ENCODE assay signal across 1 cellular context in the genomic region with DNA sequence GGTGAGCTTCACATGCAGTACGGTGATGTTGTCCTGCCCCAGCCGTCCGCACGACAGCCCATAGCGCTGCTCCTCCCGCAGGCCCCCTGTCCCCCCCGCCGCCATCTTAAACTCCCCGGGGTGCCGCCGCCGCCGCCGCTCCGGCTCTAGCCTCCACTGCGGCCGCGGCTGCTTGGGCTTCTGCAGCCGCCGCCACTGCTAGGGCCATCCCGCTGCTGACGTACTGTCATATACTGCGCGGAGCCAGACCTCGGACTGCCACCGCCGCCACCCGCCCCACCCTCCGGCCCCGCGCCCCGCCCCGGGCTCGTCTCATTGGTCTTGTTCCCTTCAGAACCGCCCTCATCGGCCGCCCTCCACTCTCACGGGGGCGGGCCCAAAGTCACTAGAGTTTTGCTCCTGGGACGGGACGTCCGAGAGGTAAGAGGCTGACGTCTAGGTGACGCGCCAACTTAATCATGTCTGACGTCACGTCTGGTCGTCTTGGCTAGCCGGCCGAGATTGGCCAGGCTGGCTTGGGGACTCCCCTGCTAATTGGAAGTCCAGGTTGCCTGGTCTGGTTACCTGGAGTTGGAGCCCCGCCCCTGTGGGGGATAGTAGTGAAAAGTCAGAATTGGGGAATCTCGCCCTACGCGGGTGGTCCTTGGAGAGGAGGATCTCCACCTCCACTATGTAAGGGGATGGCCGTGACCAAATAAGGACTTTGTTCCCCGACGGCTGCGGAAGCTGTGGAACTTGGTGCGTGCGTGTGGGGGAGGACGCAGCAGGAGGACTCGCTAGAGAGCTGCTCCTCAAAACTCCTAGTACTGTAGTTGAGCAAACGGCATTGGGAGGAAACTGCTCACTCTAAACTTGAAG.
A peak's percentile ranks its signal among the peaks of the same experiment; 100 is the strongest.
TF ChIP-seq lines count a peak whose summit lies in the region.

A gene (minus strand): TSS at position 235 of the 858 bp plus-strand sequence. CDS start 130 bp downstream, at position 105.

TF ChIP-seq in HepG2, 621 proteins besides CTCF, POLR2A, EP300 and RAD21 (continued from another document and continues in another):
- TF ChIP-seq, protein P1, sequence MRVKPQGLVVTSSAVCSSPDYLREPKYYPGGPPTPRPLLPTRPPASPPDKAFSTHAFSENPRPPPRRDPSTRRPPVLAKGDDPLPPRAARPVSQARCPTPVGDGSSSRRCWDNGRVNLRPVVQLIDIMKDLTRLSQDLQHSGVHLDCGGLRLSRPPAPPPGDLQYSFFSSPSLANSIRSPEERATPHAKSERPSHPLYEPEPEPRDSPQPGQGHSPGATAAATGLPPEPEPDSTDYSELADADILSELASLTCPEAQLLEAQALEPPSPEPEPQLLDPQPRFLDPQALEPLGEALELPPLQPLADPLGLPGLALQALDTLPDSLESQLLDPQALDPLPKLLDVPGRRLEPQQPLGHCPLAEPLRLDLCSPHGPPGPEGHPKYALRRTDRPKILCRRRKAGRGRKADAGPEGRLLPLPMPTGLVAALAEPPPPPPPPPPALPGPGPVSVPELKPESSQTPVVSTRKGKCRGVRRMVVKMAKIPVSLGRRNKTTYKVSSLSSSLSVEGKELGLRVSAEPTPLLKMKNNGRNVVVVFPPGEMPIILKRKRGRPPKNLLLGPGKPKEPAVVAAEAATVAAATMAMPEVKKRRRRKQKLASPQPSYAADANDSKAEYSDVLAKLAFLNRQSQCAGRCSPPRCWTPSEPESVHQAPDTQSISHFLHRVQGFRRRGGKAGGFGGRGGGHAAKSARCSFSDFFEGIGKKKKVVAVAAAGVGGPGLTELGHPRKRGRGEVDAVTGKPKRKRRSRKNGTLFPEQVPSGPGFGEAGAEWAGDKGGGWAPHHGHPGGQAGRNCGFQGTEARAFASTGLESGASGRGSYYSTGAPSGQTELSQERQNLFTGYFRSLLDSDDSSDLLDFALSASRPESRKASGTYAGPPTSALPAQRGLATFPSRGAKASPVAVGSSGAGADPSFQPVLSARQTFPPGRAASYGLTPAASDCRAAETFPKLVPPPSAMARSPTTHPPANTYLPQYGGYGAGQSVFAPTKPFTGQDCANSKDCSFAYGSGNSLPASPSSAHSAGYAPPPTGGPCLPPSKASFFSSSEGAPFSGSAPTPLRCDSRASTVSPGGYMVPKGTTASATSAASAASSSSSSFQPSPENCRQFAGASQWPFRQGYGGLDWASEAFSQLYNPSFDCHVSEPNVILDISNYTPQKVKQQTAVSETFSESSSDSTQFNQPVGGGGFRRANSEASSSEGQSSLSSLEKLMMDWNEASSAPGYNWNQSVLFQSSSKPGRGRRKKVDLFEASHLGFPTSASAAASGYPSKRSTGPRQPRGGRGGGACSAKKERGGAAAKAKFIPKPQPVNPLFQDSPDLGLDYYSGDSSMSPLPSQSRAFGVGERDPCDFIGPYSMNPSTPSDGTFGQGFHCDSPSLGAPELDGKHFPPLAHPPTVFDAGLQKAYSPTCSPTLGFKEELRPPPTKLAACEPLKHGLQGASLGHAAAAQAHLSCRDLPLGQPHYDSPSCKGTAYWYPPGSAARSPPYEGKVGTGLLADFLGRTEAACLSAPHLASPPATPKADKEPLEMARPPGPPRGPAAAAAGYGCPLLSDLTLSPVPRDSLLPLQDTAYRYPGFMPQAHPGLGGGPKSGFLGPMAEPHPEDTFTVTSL (CRISPR knock-in tag; IDR thresholded peaks at IDR 0.05; ENCODE audit: borderline replicate concordance), result no peak; the same call in 1 of the 2 replicates
- peak; percentile 15; the same call in 1 of the 2 replicates for TF ChIP-seq STAG1 (CRISPR knock-in tag; IDR thresholded peaks at IDR 0.05)
- TF ChIP-seq ATF1 (CRISPR knock-in tag; IDR thresholded peaks at IDR 0.05), result peak; percentile 96
- TF ChIP-seq, protein P2, sequence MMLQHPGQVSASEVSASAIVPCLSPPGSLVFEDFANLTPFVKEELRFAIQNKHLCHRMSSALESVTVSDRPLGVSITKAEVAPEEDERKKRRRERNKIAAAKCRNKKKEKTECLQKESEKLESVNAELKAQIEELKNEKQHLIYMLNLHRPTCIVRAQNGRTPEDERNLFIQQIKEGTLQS (CRISPR knock-in tag; IDR thresholded peaks at IDR 0.05), result peak; percentile 38; the same call in 1 of the 2 replicates
- TF ChIP-seq RXRB (CRISPR knock-in tag; IDR thresholded peaks at IDR 0.05; ENCODE audit: borderline replicate concordance), result no peak; the same call in 1 of the 2 replicates
- TF ChIP-seq ZNF563 (CRISPR knock-in tag; IDR thresholded peaks at IDR 0.05), result 0 out of 2 replicates have a peak, but pooled peaks have one; percentile 18
- TF ChIP-seq, protein P3, sequence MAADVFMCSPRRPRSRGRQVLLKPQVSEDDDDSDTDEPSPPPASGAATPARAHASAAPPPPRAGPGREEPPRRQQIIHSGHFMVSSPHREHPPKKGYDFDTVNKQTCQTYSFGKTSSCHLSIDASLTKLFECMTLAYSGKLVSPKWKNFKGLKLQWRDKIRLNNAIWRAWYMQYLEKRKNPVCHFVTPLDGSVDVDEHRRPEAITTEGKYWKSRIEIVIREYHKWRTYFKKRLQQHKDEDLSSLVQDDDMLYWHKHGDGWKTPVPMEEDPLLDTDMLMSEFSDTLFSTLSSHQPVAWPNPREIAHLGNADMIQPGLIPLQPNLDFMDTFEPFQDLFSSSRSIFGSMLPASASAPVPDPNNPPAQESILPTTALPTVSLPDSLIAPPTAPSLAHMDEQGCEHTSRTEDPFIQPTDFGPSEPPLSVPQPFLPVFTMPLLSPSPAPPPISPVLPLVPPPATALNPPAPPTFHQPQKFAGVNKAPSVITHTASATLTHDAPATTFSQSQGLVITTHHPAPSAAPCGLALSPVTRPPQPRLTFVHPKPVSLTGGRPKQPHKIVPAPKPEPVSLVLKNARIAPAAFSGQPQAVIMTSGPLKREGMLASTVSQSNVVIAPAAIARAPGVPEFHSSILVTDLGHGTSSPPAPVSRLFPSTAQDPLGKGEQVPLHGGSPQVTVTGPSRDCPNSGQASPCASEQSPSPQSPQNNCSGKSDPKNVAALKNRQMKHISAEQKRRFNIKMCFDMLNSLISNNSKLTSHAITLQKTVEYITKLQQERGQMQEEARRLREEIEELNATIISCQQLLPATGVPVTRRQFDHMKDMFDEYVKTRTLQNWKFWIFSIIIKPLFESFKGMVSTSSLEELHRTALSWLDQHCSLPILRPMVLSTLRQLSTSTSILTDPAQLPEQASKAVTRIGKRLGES (CRISPR knock-in tag; IDR thresholded peaks at IDR 0.05; ENCODE audit: borderline replicate concordance), result no peak
- TF ChIP-seq ZFAT (CRISPR knock-in tag; conservative IDR thresholded peaks at IDR 0.05), result no peak
- no peak for TF ChIP-seq ZNF292 (CRISPR knock-in tag; IDR thresholded peaks at IDR 0.05; ENCODE audit: borderline replicate concordance, low read depth)
- no peak for TF ChIP-seq TCF12 (IDR thresholded peaks at IDR 0.05)
- no peak; the same call in 1 of the 2 replicates for TF ChIP-seq TCF12 (CRISPR knock-in tag; IDR thresholded peaks at IDR 0.05)
- peak; percentile 98 for TF ChIP-seq MIXL1 (CRISPR knock-in tag; IDR thresholded peaks at IDR 0.05)
- no peak for TF ChIP-seq FOXK2 (IDR thresholded peaks at IDR 0.05)
- TF ChIP-seq, protein P4, sequence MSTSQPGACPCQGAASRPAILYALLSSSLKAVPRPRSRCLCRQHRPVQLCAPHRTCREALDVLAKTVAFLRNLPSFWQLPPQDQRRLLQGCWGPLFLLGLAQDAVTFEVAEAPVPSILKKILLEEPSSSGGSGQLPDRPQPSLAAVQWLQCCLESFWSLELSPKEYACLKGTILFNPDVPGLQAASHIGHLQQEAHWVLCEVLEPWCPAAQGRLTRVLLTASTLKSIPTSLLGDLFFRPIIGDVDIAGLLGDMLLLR (CRISPR knock-in tag; IDR thresholded peaks at IDR 0.05), result no peak; the same call in 1 of the 2 replicates
- TF ChIP-seq, protein P5, sequence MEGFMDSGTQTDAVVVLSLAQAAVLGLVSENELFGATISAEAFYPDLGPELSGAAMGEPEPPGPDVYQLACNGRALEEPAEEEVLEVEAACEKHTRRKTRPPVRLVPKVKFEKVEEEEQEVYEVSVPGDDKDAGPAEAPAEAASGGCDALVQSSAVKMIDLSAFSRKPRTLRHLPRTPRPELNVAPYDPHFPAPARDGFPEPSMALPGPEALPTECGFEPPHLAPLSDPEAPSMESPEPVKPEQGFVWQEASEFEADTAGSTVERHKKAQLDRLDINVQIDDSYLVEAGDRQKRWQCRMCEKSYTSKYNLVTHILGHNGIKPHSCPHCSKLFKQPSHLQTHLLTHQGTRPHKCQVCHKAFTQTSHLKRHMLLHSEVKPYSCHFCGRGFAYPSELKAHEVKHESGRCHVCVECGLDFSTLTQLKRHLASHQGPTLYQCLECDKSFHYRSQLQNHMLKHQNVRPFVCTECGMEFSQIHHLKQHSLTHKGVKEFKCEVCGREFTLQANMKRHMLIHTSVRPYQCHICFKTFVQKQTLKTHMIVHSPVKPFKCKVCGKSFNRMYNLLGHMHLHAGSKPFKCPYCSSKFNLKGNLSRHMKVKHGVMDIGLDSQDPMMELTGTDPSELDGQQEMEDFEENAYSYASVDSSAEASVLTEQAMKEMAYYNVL (CRISPR knock-in tag; IDR thresholded peaks at IDR 0.05; ENCODE audit: borderline replicate concordance), result peak; percentile 55; the same call in 1 of the 2 replicates
- TF ChIP-seq, protein P6, sequence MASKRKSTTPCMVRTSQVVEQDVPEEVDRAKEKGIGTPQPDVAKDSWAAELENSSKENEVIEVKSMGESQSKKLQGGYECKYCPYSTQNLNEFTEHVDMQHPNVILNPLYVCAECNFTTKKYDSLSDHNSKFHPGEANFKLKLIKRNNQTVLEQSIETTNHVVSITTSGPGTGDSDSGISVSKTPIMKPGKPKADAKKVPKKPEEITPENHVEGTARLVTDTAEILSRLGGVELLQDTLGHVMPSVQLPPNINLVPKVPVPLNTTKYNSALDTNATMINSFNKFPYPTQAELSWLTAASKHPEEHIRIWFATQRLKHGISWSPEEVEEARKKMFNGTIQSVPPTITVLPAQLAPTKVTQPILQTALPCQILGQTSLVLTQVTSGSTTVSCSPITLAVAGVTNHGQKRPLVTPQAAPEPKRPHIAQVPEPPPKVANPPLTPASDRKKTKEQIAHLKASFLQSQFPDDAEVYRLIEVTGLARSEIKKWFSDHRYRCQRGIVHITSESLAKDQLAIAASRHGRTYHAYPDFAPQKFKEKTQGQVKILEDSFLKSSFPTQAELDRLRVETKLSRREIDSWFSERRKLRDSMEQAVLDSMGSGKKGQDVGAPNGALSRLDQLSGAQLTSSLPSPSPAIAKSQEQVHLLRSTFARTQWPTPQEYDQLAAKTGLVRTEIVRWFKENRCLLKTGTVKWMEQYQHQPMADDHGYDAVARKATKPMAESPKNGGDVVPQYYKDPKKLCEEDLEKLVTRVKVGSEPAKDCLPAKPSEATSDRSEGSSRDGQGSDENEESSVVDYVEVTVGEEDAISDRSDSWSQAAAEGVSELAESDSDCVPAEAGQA (IDR thresholded peaks at IDR 0.05; ENCODE audit: low read depth), result peak; percentile 99
- TF ChIP-seq, protein P6 (CRISPR knock-in tag; IDR thresholded peaks at IDR 0.05; ENCODE audit: borderline replicate concordance), result no peak
- TF ChIP-seq NR2F2 (IDR thresholded peaks at IDR 0.05; ENCODE audit: borderline replicate concordance, low read depth), result peak; percentile 29; the same call in 1 of the 2 replicates
- TF ChIP-seq FIP1L1 (IDR thresholded peaks at IDR 0.05; ENCODE audit: borderline replicate concordance, insufficient read depth, low read depth, low read length), result 0 out of 2 replicates have a peak, but pooled peaks have one; percentile 41
- TF ChIP-seq ZNF431 (CRISPR knock-in tag; IDR thresholded peaks at IDR 0.05; ENCODE audit: borderline replicate concordance, low read depth), result 0 out of 2 replicates have a peak, but pooled peaks have one; percentile 47
- 0 out of 2 replicates have a peak, but pooled peaks have one; percentile 30 for TF ChIP-seq ZNF451 (CRISPR knock-in tag; IDR thresholded peaks at IDR 0.05)
- TF ChIP-seq ZNF549 (CRISPR knock-in tag; IDR thresholded peaks at IDR 0.05), result no peak
- peak; percentile 85 for TF ChIP-seq PITX1 (CRISPR knock-in tag; IDR thresholded peaks at IDR 0.05)
- no peak; the same call in 1 of the 2 replicates for TF ChIP-seq ZNF776 (CRISPR knock-in tag; IDR thresholded peaks at IDR 0.05)
- TF ChIP-seq, protein P7, sequence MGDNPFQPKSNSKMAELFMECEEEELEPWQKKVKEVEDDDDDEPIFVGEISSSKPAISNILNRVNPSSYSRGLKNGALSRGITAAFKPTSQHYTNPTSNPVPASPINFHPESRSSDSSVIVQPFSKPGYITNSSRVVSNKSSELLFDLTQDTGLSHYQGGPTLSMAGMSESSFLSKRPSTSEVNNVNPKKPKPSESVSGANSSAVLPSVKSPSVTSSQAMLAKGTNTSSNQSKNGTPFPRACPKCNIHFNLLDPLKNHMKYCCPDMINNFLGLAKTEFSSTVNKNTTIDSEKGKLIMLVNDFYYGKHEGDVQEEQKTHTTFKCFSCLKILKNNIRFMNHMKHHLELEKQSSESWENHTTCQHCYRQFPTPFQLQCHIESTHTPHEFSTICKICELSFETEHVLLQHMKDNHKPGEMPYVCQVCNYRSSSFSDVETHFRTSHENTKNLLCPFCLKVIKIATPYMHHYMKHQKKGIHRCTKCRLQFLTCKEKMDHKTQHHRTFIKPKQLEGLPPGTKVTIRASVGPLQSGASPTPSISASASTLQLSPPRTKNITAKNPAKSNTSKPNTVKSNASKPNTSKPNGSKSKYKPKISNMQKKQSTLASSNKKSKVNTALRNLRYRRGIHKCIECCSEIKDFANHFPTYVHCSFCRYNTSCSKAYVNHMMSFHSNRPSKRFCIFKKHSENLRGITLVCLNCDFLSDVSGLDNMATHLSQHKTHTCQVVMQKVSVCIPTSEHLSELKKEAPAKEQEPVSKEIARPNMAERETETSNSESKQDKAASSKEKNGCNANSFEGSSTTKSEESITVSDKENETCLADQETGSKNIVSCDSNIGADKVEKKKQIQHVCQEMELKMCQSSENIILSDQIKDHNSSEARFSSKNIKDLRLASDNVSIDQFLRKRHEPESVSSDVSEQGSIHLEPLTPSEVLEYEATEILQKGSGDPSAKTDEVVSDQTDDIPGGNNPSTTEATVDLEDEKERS (CRISPR knock-in tag; IDR thresholded peaks at IDR 0.05), result peak; percentile 49; the same call in 1 of the 2 replicates
- peak; percentile 72; the same call in 1 of the 2 replicates for TF ChIP-seq ZNF792 (CRISPR knock-in tag; IDR thresholded peaks at IDR 0.05)
- no peak for TF ChIP-seq TSC22D2 (CRISPR knock-in tag; IDR thresholded peaks at IDR 0.05; ENCODE audit: borderline replicate concordance)
- TF ChIP-seq SRSF1 (optimal IDR thresholded peaks at IDR 0.05; ENCODE audit: low read depth, low read length), result no peak
